In the genomic region with DNA sequence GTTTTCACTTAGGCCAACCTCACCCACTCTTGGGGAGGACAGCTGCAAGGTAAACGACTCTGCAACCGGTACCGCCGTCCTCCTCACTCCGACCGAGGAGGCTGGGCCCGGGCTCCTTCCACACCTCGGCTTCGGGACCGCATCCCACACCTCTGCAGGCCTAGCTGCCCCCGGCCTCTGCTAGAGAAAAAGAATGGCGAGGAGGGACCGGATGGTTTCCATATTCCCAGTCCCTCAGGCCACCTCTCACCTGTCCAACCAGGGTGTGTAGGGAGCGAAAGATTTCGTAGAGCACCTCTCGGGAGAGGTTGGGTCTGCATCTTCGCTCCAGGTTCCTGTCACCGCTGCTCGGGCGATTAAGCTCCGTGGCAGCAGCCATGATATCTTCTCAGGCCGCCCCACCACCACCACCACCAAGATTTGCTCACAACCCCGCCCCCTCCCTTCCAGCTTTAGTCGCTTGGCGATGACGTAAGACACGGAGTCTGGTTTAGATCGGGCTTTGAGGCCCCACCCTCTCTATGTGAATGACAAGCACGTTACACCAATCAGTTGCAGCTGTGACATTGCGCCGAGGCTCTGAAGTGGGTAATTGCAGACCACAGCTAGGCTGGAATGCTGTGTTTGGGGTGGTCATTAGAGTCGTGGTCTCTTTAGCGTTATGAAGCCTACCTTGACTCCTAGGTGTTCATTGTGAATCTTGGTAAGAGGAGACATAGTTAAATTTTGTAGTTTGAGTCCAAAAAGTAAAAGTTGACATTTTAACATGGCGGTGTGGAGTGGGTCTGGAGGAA, we compare ENCODE assay signal across 7 cellular contexts. TPM values are rescaled to one million over a fixed set of nuclear protein-coding genes. Genes with fewer than 3 reads are reported as not detected.
DNase-seq lines count a peak whose midpoint lies in the region; ATAC-seq, FAIRE-seq and TF ChIP-seq lines count a peak whose summit lies in the region.

A gene with protein sequence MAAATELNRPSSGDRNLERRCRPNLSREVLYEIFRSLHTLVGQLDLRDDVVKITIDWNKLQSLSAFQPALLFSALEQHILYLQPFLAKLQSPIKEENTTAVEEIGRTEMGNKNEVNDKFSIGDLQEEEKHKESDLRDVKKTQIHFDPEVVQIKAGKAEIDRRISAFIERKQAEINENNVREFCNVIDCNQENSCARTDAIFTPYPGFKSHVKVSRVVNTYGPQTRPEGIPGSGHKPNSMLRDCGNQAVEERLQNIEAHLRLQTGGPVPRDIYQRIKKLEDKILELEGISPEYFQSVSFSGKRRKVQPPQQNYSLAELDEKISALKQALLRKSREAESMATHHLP (minus strand): TSS at position 428 of the 794 bp plus-strand sequence. CDS start 49 bp downstream, at position 379.

- H3K9me3 ChIP-seq in body of pancreas (no peaks in the 10 kb centered on the region), iPS DF 6.9 (ENCODE audit: control insufficient read depth, insufficient read depth, low read length) (no peaks in the 10 kb centered on the region), gastrocnemius medialis (no peaks in the 10 kb centered on the region)

- FAIRE-seq in TTC549 (lab: Jason Lieb, UNC) = peak; percentile 78

- peak; percentile 95 for ATAC-seq in GM18517 (IDR thresholded peaks at IDR 0.05; ENCODE audit: unreplicated experiment)
- peak; percentile 92 for ATAC-seq in HG03064 (IDR thresholded peaks at IDR 0.05; ENCODE audit: low read depth, unreplicated experiment)
- peak; percentile 100 for ATAC-seq in body of pancreas
- ATAC-seq in gastrocnemius medialis = peak; percentile 99 to 100

- H3K27me3 ChIP-seq in body of pancreas (no peaks in the 10 kb centered on the region), iPS DF 6.9 (ENCODE audit: control insufficient read depth, insufficient read depth, low read length) (no peaks in the 10 kb centered on the region), gastrocnemius medialis (no peaks in the 10 kb centered on the region)

- H3K4me3 ChIP-seq in body of pancreas = peak within 1 kb of the TSS; percentile 85
- peak within 1 kb of the TSS; percentile 96 for H3K4me3 ChIP-seq in iPS DF 6.9 (ENCODE audit: low read length)
- H3K4me3 ChIP-seq in gastrocnemius medialis = peak within 1 kb of the TSS; percentile 78 to 97 (median 80)

- peak within 1 kb of the TSS; percentile 82 to 92 (median 88) for H3K27ac ChIP-seq in body of pancreas
- H3K27ac ChIP-seq in iPS DF 6.9 (ENCODE audit: low read length) = no peak within 1 kb of the TSS
- H3K27ac ChIP-seq in gastrocnemius medialis = peak within 1 kb of the TSS; percentile 68 to 81 (median 79)

- TF ChIP-seq CTCF in body of pancreas (IDR thresholded peaks at IDR 0.05) (peak in 1 of 7 experiments; percentile 1), gastrocnemius medialis (IDR thresholded peaks at IDR 0.05 in 4 of 5, conservative IDR thresholded peaks at IDR 0.05 in 1 of 5) (no peak)

- in situ Hi-C loops in gastrocnemius medialis (cut with MboI; ENCODE audit: low sequenced_read_pairs in 4 of 4) = no loop called here

- peak; percentile 46 to 86 (median 84) for TF ChIP-seq POLR2A in body of pancreas (IDR thresholded peaks at IDR 0.05)
- TF ChIP-seq POLR2A in gastrocnemius medialis (IDR thresholded peaks at IDR 0.05) = peak in 1 of 2 donors; percentile 19

- no peaks in the 10 kb centered on the region for H3K36me3 ChIP-seq in body of pancreas (replicated peaks in 1 of 2; ENCODE audit: insufficient read depth in 1 of 2, low read depth in 2 of 2)
- no peaks in the 10 kb centered on the region for H3K36me3 ChIP-seq in iPS DF 6.9 (ENCODE audit: control insufficient read depth, insufficient read depth, low read length)
- H3K36me3 ChIP-seq in gastrocnemius medialis = no peaks in the 10 kb centered on the region

- 2% methylated on average over 26 to 34 of the region's 34 CpGs for WGBS in body of pancreas, 2 donors
- no CpG with 5 or more reads among the region's 34 CpGs for WGBS in iPS DF 6.9 (ENCODE audit: insufficient coverage, insufficient read length)

- DNase-seq in NCI-H2107 treated with DMSO at 0.1 percent for 48 hours (lab: John Stamatoyannopoulos, UW; ENCODE audit: unreplicated experiment) (peak; percentile 99), body of pancreas (peak; percentile 93 to 97 (median 96)), iPS DF 6.9 (ENCODE audit: low read depth, low spot score) (peak; percentile 97), gastrocnemius medialis (peak; percentile 81 to 90)

- peaks cover 26% of the 10 kb centered on the region for H3K4me1 ChIP-seq in body of pancreas
- H3K4me1 ChIP-seq in iPS DF 6.9 (ENCODE audit: control insufficient read depth, insufficient read depth, low read length) = no peaks in the 10 kb centered on the region
- H3K4me1 ChIP-seq in gastrocnemius medialis = peaks cover 17 to 19% of the 10 kb centered on the region in 2 donors

- intact Hi-C loops in body of pancreas (cut with DNase I) = no loop called here
- intact Hi-C loops in gastrocnemius medialis (cut with DNase I; ENCODE audit: low total_unique reads) = loop anchor here (5.0 kb wide), 1 partner anchor 202 kb away; a partner anchor contains a TSS

RNA-seq across cellular contexts. Expression of the gene that starts here (rescaled TPM):
- total RNA-seq in body of pancreas = 1 to 10 TPM; 5.6 to 9.9 TPM
- 1 to 10 TPM; 1.8 to 4.6 (median 3.5) TPM for total RNA-seq in gastrocnemius medialis
